In genomic region chr4:87047281-87047798, GRCh38 we compare ENCODE assay signal across 1 cellular context.
TF ChIP-seq lines count a peak whose summit lies in the region.

No MANE protein-coding gene starts in this region.

TF ChIP-seq in H1, 55 proteins besides CTCF, POLR2A, EP300 and RAD21:
- TF ChIP-seq KDM4A (IDR thresholded peaks at IDR 0.05; ENCODE audit: low read depth, low read length, severe bottlenecking): no peak
- no peak for TF ChIP-seq RBBP5 (IDR thresholded peaks at IDR 0.05; ENCODE audit: borderline replicate concordance, low read depth, low read length)
- no peak for TF ChIP-seq JUND (IDR thresholded peaks at IDR 0.05; ENCODE audit: low read length)
- TF ChIP-seq CHD7 (IDR thresholded peaks at IDR 0.05; ENCODE audit: insufficient replicate concordance, low read length): no peak
- TF ChIP-seq CBX8 (IDR thresholded peaks at IDR 0.05; ENCODE audit: borderline replicate concordance, low read depth, low read length): no peak
- no peak for TF ChIP-seq HDAC2 (IDR thresholded peaks at IDR 0.05; ENCODE audit: borderline replicate concordance in 1 of 2, low read depth in 2 of 2, low read length in 2 of 2)
